36 cellular contexts compared by ENCODE assay signal in genomic region chr4:120005527-120005926, GRCh38.
"Had no signal": no experiment of that assay in that cellular context is flagged by ENCODE, and none has a peak within 500 bp of the region (broad histone marks: within the 10 kb centered on the region; RNA-seq: fewer than 3 reads in every experiment).

No MANE protein-coding gene starts in this region.

- DNase-seq: activated CD4-positive, alpha-beta memory T cell treated with anti-CD3 and anti-CD28 coated beads, Interleukin-2, amount 10 ng/mL, durations not matched to agents 7 days and 5 days; activated CD4-positive, alpha-beta T cell treated with anti-CD3 and anti-CD28 coated beads for 1 hour; activated CD4-positive, alpha-beta T cell treated with anti-CD3 and anti-CD28 coated beads for 36 hours; activated CD4-positive, alpha-beta T cell treated with anti-CD3 and anti-CD28 coated beads for 48 hours; activated CD4-positive, alpha-beta T cell treated with anti-CD3 and anti-CD28 coated beads, Interleukin-2, amount 10 ng/mL, durations not matched to agents 7 days and 5 days; activated CD4-positive, alpha-beta T cell treated with anti-CD3 and anti-CD28 coated beads, Interleukin-2, amount 50 U/mL, for 48 hours; activated CD4-positive, CD25-positive, alpha-beta regulatory T cell; activated CD8-positive, alpha-beta memory T cell treated with anti-CD3 and anti-CD28 coated beads, Interleukin-2, amount 50 U/mL, for 4 hours; activated effector memory CD4-positive, alpha-beta T cell treated with anti-CD3 and anti-CD28 coated beads, Interleukin-2, amount 50 U/mL, for 16 hours; activated gamma-delta T cell treated with Interleukin-2 at 50 U/mL for 16 hours; activated naive CD4-positive, alpha-beta T cell; activated naive CD4-positive, alpha-beta T cell treated with anti-CD3 and anti-CD28 coated beads for 36 hours; activated naive CD4-positive, alpha-beta T cell treated with anti-CD3 and anti-CD28 coated beads, Interleukin-2, amount 50 U/mL, for 16 hours; activated naive CD8-positive, alpha-beta T cell treated with anti-CD3 and anti-CD28 coated beads for 36 hours; activated T-cell treated with anti-CD3 and anti-CD28 coated beads for 4 hours; activated T-cell treated with anti-CD3 and anti-CD28 coated beads, Interleukin-2, amount 50 U/mL, for 1 hour; activated T-cell treated with anti-CD3 and anti-CD28 coated beads, Interleukin-2, amount 50 U/mL, for 4 hours; activated T-cell treated with anti-CD3 and anti-CD28 coated beads, Interleukin-2, amount 50 U/mL, for 72 hours; adrenal gland; amniotic stem cell; caudate nucleus; cerebellar nuclear complex; T-helper 1 cell; T-helper 2 cell; T-helper 9 cell had no signal

- H3K27ac ChIP-seq: adrenal gland, ascending aorta, cardiac muscle cell, VCaP had no signal

- H3K9me3 ChIP-seq: adrenal gland, ascending aorta had no signal

- H3K27me3 ChIP-seq: adrenal gland, ascending aorta, cardiac muscle cell had no signal

- H3K27ac Mint-ChIP-seq: activated CD4-positive, alpha-beta memory T cell treated with anti-CD3 and anti-CD28 coated beads, Interleukin-2, amount 10 ng/mL, durations not matched to agents 7 days and 5 days; activated CD4-positive, alpha-beta T cell treated with anti-CD3 and anti-CD28 coated beads for 36 hours; activated CD4-positive, alpha-beta T cell treated with anti-CD3 and anti-CD28 coated beads, Interleukin-2, amount 10 ng/mL, durations not matched to agents 7 days and 5 days; activated naive CD4-positive, alpha-beta T cell treated with anti-CD3 and anti-CD28 coated beads for 36 hours; activated naive CD4-positive, alpha-beta T cell treated with anti-CD3 and anti-CD28 coated beads, Interleukin-2, amount 50 U/mL, for 72 hours; activated naive CD8-positive, alpha-beta T cell treated with anti-CD3 and anti-CD28 coated beads for 36 hours; activated T-cell treated with anti-CD3 and anti-CD28 coated beads, Interleukin-2, amount 50 U/mL, for 72 hours; activated T-helper 1 cell treated with anti-CD3 and anti-CD28 coated beads, Interleukin-12 subunit alpha, Interleukin-12 subunit beta, Interleukin-2, Interleukin-4 antibody, amounts not matched to agents 30 ng/mL and 10 ng/mL and 1 ng/mL, durations not matched to agents 14 hours and 24 hours and 36 hours; activated T-helper 17 cell treated with anti-CD3 and anti-CD28 coated beads, Interleukin-2, amount 50 U/mL, for 72 hours; brain; T-helper 1 cell treated with Interleukin-12 subunit alpha and Interleukin-12 subunit beta and Interleukin-4 antibody, amounts not matched to agents 30 μg/mL and 1 μg/mL, for 36 hours; T-helper 2 cell treated with Interferon-gamma antibody and Interleukin-4, amounts not matched to agents 5 μg/mL and 100 μg/mL, for 36 hours had no signal

- H3K4me3 Mint-ChIP-seq: activated CD4-positive, alpha-beta memory T cell treated with anti-CD3 and anti-CD28 coated beads, Interleukin-2, amount 10 ng/mL, durations not matched to agents 7 days and 5 days; activated CD4-positive, alpha-beta T cell treated with anti-CD3 and anti-CD28 coated beads for 36 hours; activated CD4-positive, alpha-beta T cell treated with anti-CD3 and anti-CD28 coated beads, Interleukin-2, amount 10 ng/mL, durations not matched to agents 7 days and 5 days; activated naive CD4-positive, alpha-beta T cell treated with anti-CD3 and anti-CD28 coated beads for 36 hours; activated naive CD8-positive, alpha-beta T cell treated with anti-CD3 and anti-CD28 coated beads for 36 hours; activated T-cell treated with anti-CD3 and anti-CD28 coated beads, Interleukin-2, amount 50 U/mL, for 4 hours; activated T-cell treated with anti-CD3 and anti-CD28 coated beads, Interleukin-2, amount 50 U/mL, for 72 hours; activated T-helper 1 cell treated with anti-CD3 and anti-CD28 coated beads, Interleukin-12 subunit alpha, Interleukin-12 subunit beta, Interleukin-2, Interleukin-4 antibody, amounts not matched to agents 30 ng/mL and 10 ng/mL and 1 ng/mL, durations not matched to agents 14 hours and 24 hours and 36 hours; activated T-helper 17 cell treated with anti-CD3 and anti-CD28 coated beads, Interleukin-2, amount 50 U/mL, for 72 hours; brain; central memory CD8-positive, alpha-beta T cell; T-helper 1 cell treated with Interleukin-12 subunit alpha and Interleukin-12 subunit beta and Interleukin-4 antibody, amounts not matched to agents 30 μg/mL and 1 μg/mL, for 36 hours; T-helper 2 cell treated with Interferon-gamma antibody and Interleukin-4, amounts not matched to agents 5 μg/mL and 100 μg/mL, for 36 hours had no signal

- H3K36me3 ChIP-seq: adrenal gland, ascending aorta, cardiac muscle cell had no signal

- H3K9me3 Mint-ChIP-seq: activated CD4-positive, alpha-beta memory T cell treated with anti-CD3 and anti-CD28 coated beads, Interleukin-2, amount 10 ng/mL, durations not matched to agents 7 days and 5 days; activated CD4-positive, alpha-beta T cell treated with anti-CD3 and anti-CD28 coated beads, Interleukin-2, amount 10 ng/mL, durations not matched to agents 7 days and 5 days; activated naive CD4-positive, alpha-beta T cell treated with anti-CD3 and anti-CD28 coated beads for 36 hours; activated naive CD4-positive, alpha-beta T cell treated with anti-CD3 and anti-CD28 coated beads, Interleukin-2, amount 50 U/mL, for 72 hours; activated naive CD8-positive, alpha-beta T cell treated with anti-CD3 and anti-CD28 coated beads for 36 hours; activated T-cell treated with anti-CD3 and anti-CD28 coated beads, Interleukin-2, amount 50 U/mL, for 4 hours; activated T-cell treated with anti-CD3 and anti-CD28 coated beads, Interleukin-2, amount 50 U/mL, for 72 hours; activated T-helper 1 cell treated with anti-CD3 and anti-CD28 coated beads, Interleukin-12 subunit alpha, Interleukin-12 subunit beta, Interleukin-2, Interleukin-4 antibody, amounts not matched to agents 30 ng/mL and 10 ng/mL and 1 ng/mL, durations not matched to agents 14 hours and 24 hours and 36 hours; central memory CD8-positive, alpha-beta T cell; T-helper 1 cell treated with Interleukin-12 subunit alpha and Interleukin-12 subunit beta and Interleukin-4 antibody, amounts not matched to agents 30 μg/mL and 1 μg/mL, for 36 hours; T-helper 2 cell treated with Interferon-gamma antibody and Interleukin-4, amounts not matched to agents 5 μg/mL and 100 μg/mL, for 36 hours had no signal

- H3K36me3 Mint-ChIP-seq: activated naive CD4-positive, alpha-beta T cell treated with anti-CD3 and anti-CD28 coated beads, Interleukin-2, amount 50 U/mL, for 72 hours; activated naive CD8-positive, alpha-beta T cell treated with anti-CD3 and anti-CD28 coated beads for 36 hours; brain had no signal

- H3K4me1 Mint-ChIP-seq: activated CD4-positive, alpha-beta memory T cell treated with anti-CD3 and anti-CD28 coated beads, Interleukin-2, amount 10 ng/mL, durations not matched to agents 7 days and 5 days; activated CD4-positive, alpha-beta T cell treated with anti-CD3 and anti-CD28 coated beads, Interleukin-2, amount 10 ng/mL, durations not matched to agents 7 days and 5 days; activated naive CD8-positive, alpha-beta T cell treated with anti-CD3 and anti-CD28 coated beads for 36 hours; activated T-helper 17 cell treated with anti-CD3 and anti-CD28 coated beads, Interleukin-2, amount 50 U/mL, for 72 hours; central memory CD8-positive, alpha-beta T cell had no signal

- H3K4me1 ChIP-seq: adrenal gland had no signal

- H3K4me3 ChIP-seq: adrenal gland, ascending aorta, cardiac muscle cell had no signal

- ATAC-seq: activated CD4-positive, alpha-beta T cell treated with anti-CD3 and anti-CD28 coated beads for 36 hours; activated CD4-positive, CD25-positive, alpha-beta regulatory T cell treated with anti-CD3 and anti-CD28 coated beads, Interleukin-2, amount 50 U/mL, for 24 hours; activated naive CD4-positive, alpha-beta T cell treated with anti-CD3 and anti-CD28 coated beads, Interleukin-2, amount 50 U/mL, for 72 hours; activated T-cell treated with anti-CD3 and anti-CD28 coated beads, Interleukin-2, amount 50 U/mL, for 4 hours; activated T-cell treated with anti-CD3 and anti-CD28 coated beads, Interleukin-2, amount 50 U/mL, for 72 hours; activated T-helper 17 cell treated with anti-CD3 and anti-CD28 coated beads, Interleukin-2, amount 50 U/mL, for 72 hours had no signal
